In genomic region chr11:959608-960007, GRCh38 we compare ENCODE assay signal across 22 cellular contexts.
"Had no signal": no experiment of that assay in that cellular context is flagged by ENCODE, and none has a peak within 500 bp of the region (broad histone marks: within the 10 kb centered on the region; RNA-seq: fewer than 3 reads in every experiment).

No MANE protein-coding gene starts in this region.

- ATAC-seq: activated naive CD4-positive, alpha-beta T cell treated with anti-CD3 and anti-CD28 coated beads, Interleukin-2, amount 50 U/mL, for 72 hours; activated T-cell treated with anti-CD3 and anti-CD28 coated beads, Interleukin-2, amount 50 U/mL, for 4 hours; effector memory CD8-positive, alpha-beta T cell; naive thymus-derived CD8-positive, alpha-beta T cell; stimulated activated naive B cell treated with anti-CD40 and anti-IgM and Interleukin-4, amounts not matched to agents 10 μg/mL and 1 μg/mL and 100 μg/mL, for 72 hours had no signal

- H3K27ac ChIP-seq: adrenal gland, left ventricle myocardium inferior, neutrophil, parathyroid adenoma, thyroid gland had no signal

- H3K9me3 ChIP-seq: adrenal gland, left ventricle myocardium inferior, neutrophil, SK-N-SH, spleen, thyroid gland had no signal

- H3K27me3 ChIP-seq: adrenal gland, neutrophil, spleen, thyroid gland had no signal

- H3K27me3 Mint-ChIP-seq: activated CD4-positive, alpha-beta memory T cell treated with anti-CD3 and anti-CD28 coated beads, Interleukin-2, amount 10 ng/mL, durations not matched to agents 7 days and 5 days; dendritic cell treated with granulocyte-macrophage colony-stimulating factor and Interleukin-4, amounts not matched to agents 40 ng/mL and 50 ng/mL, for 4 days; effector memory CD8-positive, alpha-beta T cell; memory B cell; naive thymus-derived CD8-positive, alpha-beta T cell; stimulated activated naive B cell treated with anti-CD40 and anti-IgM and Interleukin-4, amounts not matched to agents 10 μg/mL and 1 μg/mL and 100 μg/mL, for 72 hours had no signal

- DNase-seq: activated CD4-positive, alpha-beta memory T cell treated with anti-CD3 and anti-CD28 coated beads, Interleukin-2, amount 10 ng/mL, durations not matched to agents 7 days and 5 days; activated CD4-positive, alpha-beta T cell treated with anti-CD3 and anti-CD28 coated beads for 48 hours; activated CD4-positive, CD25-positive, alpha-beta regulatory T cell; activated effector memory CD4-positive, alpha-beta T cell treated with Interleukin-2 at 50 U/mL for 16 hours; activated T-cell treated with anti-CD3 and anti-CD28 coated beads, Interleukin-2, amount 50 U/mL, for 4 hours; adrenal gland; effector memory CD8-positive, alpha-beta T cell; islet precursor cell; left ventricle myocardium inferior; SK-N-SH; spleen; stimulated activated naive B cell treated with anti-CD40 and anti-IgM and Interleukin-4, amounts not matched to agents 10 μg/mL and 1 μg/mL and 100 μg/mL, for 72 hours; thyroid gland had no signal

- H3K27ac Mint-ChIP-seq: activated CD4-positive, alpha-beta memory T cell treated with anti-CD3 and anti-CD28 coated beads, Interleukin-2, amount 10 ng/mL, durations not matched to agents 7 days and 5 days; effector memory CD8-positive, alpha-beta T cell; stimulated activated naive B cell treated with anti-CD40 and anti-IgM and Interleukin-4, amounts not matched to agents 10 μg/mL and 1 μg/mL and 100 μg/mL, for 72 hours; T-helper 2 cell treated with Interferon-gamma antibody and Interleukin-4, amounts not matched to agents 5 μg/mL and 100 μg/mL, for 36 hours had no signal

- H3K4me3 Mint-ChIP-seq: activated CD4-positive, alpha-beta memory T cell treated with anti-CD3 and anti-CD28 coated beads, Interleukin-2, amount 10 ng/mL, durations not matched to agents 7 days and 5 days; activated T-cell treated with anti-CD3 and anti-CD28 coated beads, Interleukin-2, amount 50 U/mL, for 4 hours; dendritic cell treated with granulocyte-macrophage colony-stimulating factor and Interleukin-4, amounts not matched to agents 40 ng/mL and 50 ng/mL, for 4 days; effector memory CD8-positive, alpha-beta T cell; memory B cell; naive thymus-derived CD8-positive, alpha-beta T cell; stimulated activated naive B cell treated with anti-CD40 and anti-IgM and Interleukin-4, amounts not matched to agents 10 μg/mL and 1 μg/mL and 100 μg/mL, for 72 hours; T-helper 2 cell treated with Interferon-gamma antibody and Interleukin-4, amounts not matched to agents 5 μg/mL and 100 μg/mL, for 36 hours had no signal

- H3K4me1 Mint-ChIP-seq: activated CD4-positive, alpha-beta memory T cell treated with anti-CD3 and anti-CD28 coated beads, Interleukin-2, amount 10 ng/mL, durations not matched to agents 7 days and 5 days had no signal

- H2AFZ ChIP-seq: parathyroid adenoma had no signal

- H3K4me1 ChIP-seq: parathyroid adenoma had no signal

- H3K4me2 ChIP-seq: SK-N-SH had no signal

- FAIRE-seq: astrocyte, bronchial epithelial cell had no signal

- H3K9me3 Mint-ChIP-seq: activated CD4-positive, alpha-beta memory T cell treated with anti-CD3 and anti-CD28 coated beads, Interleukin-2, amount 10 ng/mL, durations not matched to agents 7 days and 5 days; activated T-cell treated with anti-CD3 and anti-CD28 coated beads, Interleukin-2, amount 50 U/mL, for 4 hours; dendritic cell treated with granulocyte-macrophage colony-stimulating factor and Interleukin-4, amounts not matched to agents 40 ng/mL and 50 ng/mL, for 4 days; effector memory CD8-positive, alpha-beta T cell; memory B cell; naive thymus-derived CD8-positive, alpha-beta T cell; T-helper 2 cell treated with Interferon-gamma antibody and Interleukin-4, amounts not matched to agents 5 μg/mL and 100 μg/mL, for 36 hours had no signal

- H3K9ac ChIP-seq: parathyroid adenoma, SK-N-SH had no signal

- H3K4me3 ChIP-seq: adrenal gland, left ventricle myocardium inferior, spleen, thyroid gland had no signal
